ENCODE assay signal across 7 cellular contexts in genomic region chr9:124771021-124771866, GRCh38. TPM values are rescaled to one million over a fixed set of nuclear protein-coding genes. Genes with fewer than 3 reads are reported as not detected.
DNase-seq lines count a peak whose midpoint lies in the region; ATAC-seq and TF ChIP-seq lines count a peak whose summit lies in the region.

TSS of gene NR6A1 (minus strand) at chr9:124771311.

- H3K9me3 ChIP-seq in hepatocyte (ENCODE audit: low read depth), result no peaks in the 10 kb centered on the region

- in situ Hi-C loops in astrocyte of the cerebellum (cut with HindIII; ENCODE audit: low sequenced_read_pairs), result loop anchor here (5.0 kb wide), 1 partner anchor 81 kb away; the partner anchor contains the start of gene WDR38

- ATAC-seq in GM18505 (IDR thresholded peaks at IDR 0.05; ENCODE audit: unreplicated experiment) (peak; percentile 78), HG02943 (IDR thresholded peaks at IDR 0.05; ENCODE audit: low read depth, unreplicated experiment) (peak; percentile 78)

- peaks cover 26% of the 10 kb centered on the region for H3K79me2 ChIP-seq in hepatocyte

- H3K36me3 ChIP-seq in hepatocyte (replicated peaks; ENCODE audit: insufficient read depth, low read depth), result no peaks in the 10 kb centered on the region

- peak within 1 kb of the TSS; percentile 50 for H2AFZ ChIP-seq in hepatocyte

- H3K4me2 ChIP-seq in hepatocyte, result peak within 1 kb of the TSS; percentile 80

- H4K20me1 ChIP-seq in hepatocyte (ENCODE audit: insufficient read depth, poor library complexity, severe bottlenecking), result peaks cover 8% of the 10 kb centered on the region

- DNase-seq in NCI-H1930 (lab: John Stamatoyannopoulos, UW) (peak; percentile 91 to 94), T-helper 22 cell (ENCODE audit: low read depth) (peak; percentile 87), astrocyte of the cerebellum (ENCODE audit: low read depth) (peak; percentile 91), hepatocyte (ENCODE audit: low spot score) (peak; percentile 99), retina (peak; percentile 99)

- TF ChIP-seq POLR2A in GM18505 (IDR thresholded peaks at IDR 0.05; ENCODE audit: borderline replicate concordance, extremely low read depth, insufficient read depth, insufficient read length), result no peak

- H3K4me1 ChIP-seq in hepatocyte (ENCODE audit: insufficient read depth), result no peaks in the 10 kb centered on the region

- WGBS in hepatocyte (ENCODE audit: low lambda C conversion rate, missing lambda C conversion rate), result under 1% methylated on average over 57 of the region's 82 CpGs

- no peaks in the 10 kb centered on the region for H3K9me2 ChIP-seq in hepatocyte (replicated peaks; ENCODE audit: insufficient read depth)

- peak within 1 kb of the TSS; percentile 66 for H3K4me3 ChIP-seq in astrocyte of the cerebellum (ENCODE audit: low read depth, low read length)
- H3K4me3 ChIP-seq in hepatocyte, result peak within 1 kb of the TSS; percentile 88

- H3K27ac ChIP-seq in hepatocyte, result peak within 1 kb of the TSS; percentile 79

- TF ChIP-seq CTCF in astrocyte of the cerebellum (IDR thresholded peaks at IDR 0.05; ENCODE audit: low read depth, low read length, missing control alignments) (peak; percentile 19), hepatocyte (IDR thresholded peaks at IDR 0.05; ENCODE audit: poor library complexity) (peak; percentile 16)

- peaks cover 2% of the 10 kb centered on the region for H3K27me3 ChIP-seq in hepatocyte

RNA-seq across cellular contexts. Expression of gene NR6A1, which starts in this region (rescaled TPM):
- total RNA-seq in hepatocyte, result 4.0 and 4.5 TPM in 2 replicates
- polyA plus RNA-seq in hepatocyte, result 1.2 and 3.0 TPM in 2 replicates

Comparison
In these comparisons a context has a peak if more than half of its experiments do, and no peak if none do; other contexts are left out.
1. Peak in every context shown above with its lines: DNase-seq, ATAC-seq, H3K4me3 ChIP-seq and H3K27ac ChIP-seq.